In the genomic region with DNA sequence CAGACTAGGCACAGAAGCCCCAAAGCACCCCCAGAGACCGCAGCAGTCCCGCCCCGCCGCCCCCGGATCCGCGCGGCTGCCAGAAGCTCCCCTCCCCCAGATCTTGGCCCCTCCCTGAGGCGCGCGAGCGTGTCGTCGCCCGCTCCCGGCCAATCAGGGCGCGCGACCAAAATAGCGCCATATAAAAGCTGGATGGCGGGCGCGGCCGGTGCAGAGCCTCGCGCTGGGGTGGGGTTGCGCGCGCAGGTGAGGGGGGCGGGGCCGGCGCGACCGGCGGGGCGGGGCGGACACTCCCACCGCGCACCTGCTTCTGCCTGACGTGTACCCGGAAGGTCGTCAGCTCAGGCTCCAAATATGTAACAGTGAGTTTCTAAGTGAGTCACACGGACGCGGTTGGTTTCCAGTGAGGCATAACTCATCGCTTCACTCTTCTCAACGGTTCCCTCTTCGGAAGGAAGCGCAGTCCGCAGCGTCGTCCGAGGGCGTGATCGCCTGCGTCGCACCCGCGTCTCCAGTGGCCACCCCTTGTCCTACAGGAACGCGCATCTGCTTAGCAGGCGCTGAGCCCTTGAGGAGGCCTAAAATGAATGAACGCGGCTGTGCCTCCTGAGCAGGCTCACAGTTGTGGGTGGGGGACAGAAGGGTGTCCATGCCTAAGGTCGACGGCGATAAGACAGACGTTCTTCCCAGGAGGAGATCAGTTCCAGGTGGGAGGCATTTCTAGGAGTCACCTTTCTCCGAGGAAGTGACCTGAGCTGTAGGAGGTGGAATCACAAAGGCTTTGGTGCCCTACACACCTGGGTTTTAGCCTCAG, we compare ENCODE assay signal across 1 cellular context.
TF ChIP-seq lines count a peak whose summit lies in the region.

No MANE protein-coding gene starts in this region.

TF ChIP-seq in GM12878, 131 proteins besides CTCF, POLR2A, EP300 and RAD21 (continued from another document and continues in another):
- TF ChIP-seq EZH2 (IDR thresholded peaks at IDR 0.05; ENCODE audit: borderline replicate concordance, control insufficient read depth, low read depth, low read length) (no peak), DPF2 (IDR thresholded peaks at IDR 0.05) (peak; percentile 83; the same call in 1 of the 2 replicates), HDAC2 (IDR thresholded peaks at IDR 0.05) (no peak), ETV6 (conservative IDR thresholded peaks at IDR 0.05 in 1 of 2, IDR thresholded peaks at IDR 0.05 in 1 of 2; ENCODE audit: borderline replicate concordance in 1 of 2, low read depth in 1 of 2) (peak in 1 of 2 experiments; percentile 87; a peak in 2 of 4 replicates), STAT1 (conservative IDR thresholded peaks at IDR 0.05) (0 out of 2 replicates have a peak, but pooled peaks have one; percentile 55), NRF1 (conservative IDR thresholded peaks at IDR 0.05; ENCODE audit: low read depth, low read length) (0 out of 2 replicates have a peak, but pooled peaks have one; percentile 18), TCF12 (IDR thresholded peaks at IDR 0.05; ENCODE audit: low read depth, low read length) (peak; percentile 56; the same call in 1 of the 2 replicates), KLF5 (IDR thresholded peaks at IDR 0.05; ENCODE audit: partially characterized antibody) (peak; percentile 91), CHD1 (IDR thresholded peaks at IDR 0.05; ENCODE audit: low read depth, low read length) (no peak), SREBF2 (IDR thresholded peaks at IDR 0.05; ENCODE audit: low read length) (no peak), GATAD2B (conservative IDR thresholded peaks at IDR 0.05; ENCODE audit: low read depth) (peak; percentile 57; the same call in 1 of the 2 replicates), CBX3 (IDR thresholded peaks at IDR 0.05; ENCODE audit: borderline replicate concordance, low read depth) (no peak), CHD2 (IDR thresholded peaks at IDR 0.05; ENCODE audit: borderline replicate concordance, low read depth, low read length) (peak; percentile 68; the same call in 1 of the 2 replicates), JUNB (IDR thresholded peaks at IDR 0.05) (peak; percentile 79), IKZF1 (conservative IDR thresholded peaks at IDR 0.05) (peak; percentile 92), SMAD1 (IDR thresholded peaks at IDR 0.05; ENCODE audit: low read depth, partially characterized antibody) (peak; percentile 61), SUZ12 (IDR thresholded peaks at IDR 0.05; ENCODE audit: unreplicated experiment) (no peak), RCOR1 (conservative IDR thresholded peaks at IDR 0.05; ENCODE audit: low read depth, low read length) (no peak), RELA (IDR thresholded peaks at IDR 0.05; ENCODE audit: borderline replicate concordance, partially characterized antibody) (peak; percentile 10), MYB (IDR thresholded peaks at IDR 0.05; ENCODE audit: borderline replicate concordance, low read depth, low read length) (peak; percentile 58; the same call in 1 of the 2 replicates), STAT3 (IDR thresholded peaks at IDR 0.05; ENCODE audit: low read depth, low read length) (no peak), YY1 (IDR thresholded peaks at IDR 0.05; ENCODE audit: low read depth, low read length) (no peak), CBFB (IDR thresholded peaks at IDR 0.05; ENCODE audit: low read depth) (peak; percentile 41; the same call in 1 of the 2 replicates), YBX1 (IDR thresholded peaks at IDR 0.05) (no peak), ZBED1 (IDR thresholded peaks at IDR 0.05; ENCODE audit: borderline replicate concordance) (no peak; the same call in 1 of the 2 replicates), NFIC (IDR thresholded peaks at IDR 0.05; ENCODE audit: low read depth, low read length) (no peak), GABPA (IDR thresholded peaks at IDR 0.05; ENCODE audit: low read depth) (no peak; the same call in 1 of the 2 replicates), HDAC6 (IDR thresholded peaks at IDR 0.05; ENCODE audit: unreplicated experiment) (no peak), FOS (IDR thresholded peaks at IDR 0.05; ENCODE audit: borderline replicate concordance, extremely low read depth, insufficient read length) (no peak), IRF4 (IDR thresholded peaks at IDR 0.05; ENCODE audit: low read depth, low read length) (peak; percentile 41; the same call in 1 of the 2 replicates)
- TF ChIP-seq, protein P1, sequence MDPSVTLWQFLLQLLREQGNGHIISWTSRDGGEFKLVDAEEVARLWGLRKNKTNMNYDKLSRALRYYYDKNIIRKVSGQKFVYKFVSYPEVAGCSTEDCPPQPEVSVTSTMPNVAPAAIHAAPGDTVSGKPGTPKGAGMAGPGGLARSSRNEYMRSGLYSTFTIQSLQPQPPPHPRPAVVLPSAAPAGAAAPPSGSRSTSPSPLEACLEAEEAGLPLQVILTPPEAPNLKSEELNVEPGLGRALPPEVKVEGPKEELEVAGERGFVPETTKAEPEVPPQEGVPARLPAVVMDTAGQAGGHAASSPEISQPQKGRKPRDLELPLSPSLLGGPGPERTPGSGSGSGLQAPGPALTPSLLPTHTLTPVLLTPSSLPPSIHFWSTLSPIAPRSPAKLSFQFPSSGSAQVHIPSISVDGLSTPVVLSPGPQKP (IDR thresholded peaks at IDR 0.05; ENCODE audit: low read depth, low read length) = peak; percentile 91
- TF ChIP-seq, protein P2, sequence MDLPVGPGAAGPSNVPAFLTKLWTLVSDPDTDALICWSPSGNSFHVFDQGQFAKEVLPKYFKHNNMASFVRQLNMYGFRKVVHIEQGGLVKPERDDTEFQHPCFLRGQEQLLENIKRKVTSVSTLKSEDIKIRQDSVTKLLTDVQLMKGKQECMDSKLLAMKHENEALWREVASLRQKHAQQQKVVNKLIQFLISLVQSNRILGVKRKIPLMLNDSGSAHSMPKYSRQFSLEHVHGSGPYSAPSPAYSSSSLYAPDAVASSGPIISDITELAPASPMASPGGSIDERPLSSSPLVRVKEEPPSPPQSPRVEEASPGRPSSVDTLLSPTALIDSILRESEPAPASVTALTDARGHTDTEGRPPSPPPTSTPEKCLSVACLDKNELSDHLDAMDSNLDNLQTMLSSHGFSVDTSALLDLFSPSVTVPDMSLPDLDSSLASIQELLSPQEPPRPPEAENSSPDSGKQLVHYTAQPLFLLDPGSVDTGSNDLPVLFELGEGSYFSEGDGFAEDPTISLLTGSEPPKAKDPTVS (IDR thresholded peaks at IDR 0.05; ENCODE audit: low read depth, low read length) = no peak
- TF ChIP-seq, protein P3, sequence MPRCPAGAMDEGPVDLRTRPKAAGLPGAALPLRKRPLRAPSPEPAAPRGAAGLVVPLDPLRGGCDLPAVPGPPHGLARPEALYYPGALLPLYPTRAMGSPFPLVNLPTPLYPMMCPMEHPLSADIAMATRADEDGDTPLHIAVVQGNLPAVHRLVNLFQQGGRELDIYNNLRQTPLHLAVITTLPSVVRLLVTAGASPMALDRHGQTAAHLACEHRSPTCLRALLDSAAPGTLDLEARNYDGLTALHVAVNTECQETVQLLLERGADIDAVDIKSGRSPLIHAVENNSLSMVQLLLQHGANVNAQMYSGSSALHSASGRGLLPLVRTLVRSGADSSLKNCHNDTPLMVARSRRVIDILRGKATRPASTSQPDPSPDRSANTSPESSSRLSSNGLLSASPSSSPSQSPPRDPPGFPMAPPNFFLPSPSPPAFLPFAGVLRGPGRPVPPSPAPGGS (IDR thresholded peaks at IDR 0.05; ENCODE audit: borderline replicate concordance, insufficient read depth, low read depth, low read length, poor library complexity, severe bottlenecking) = no peak
- TF ChIP-seq, protein P4, sequence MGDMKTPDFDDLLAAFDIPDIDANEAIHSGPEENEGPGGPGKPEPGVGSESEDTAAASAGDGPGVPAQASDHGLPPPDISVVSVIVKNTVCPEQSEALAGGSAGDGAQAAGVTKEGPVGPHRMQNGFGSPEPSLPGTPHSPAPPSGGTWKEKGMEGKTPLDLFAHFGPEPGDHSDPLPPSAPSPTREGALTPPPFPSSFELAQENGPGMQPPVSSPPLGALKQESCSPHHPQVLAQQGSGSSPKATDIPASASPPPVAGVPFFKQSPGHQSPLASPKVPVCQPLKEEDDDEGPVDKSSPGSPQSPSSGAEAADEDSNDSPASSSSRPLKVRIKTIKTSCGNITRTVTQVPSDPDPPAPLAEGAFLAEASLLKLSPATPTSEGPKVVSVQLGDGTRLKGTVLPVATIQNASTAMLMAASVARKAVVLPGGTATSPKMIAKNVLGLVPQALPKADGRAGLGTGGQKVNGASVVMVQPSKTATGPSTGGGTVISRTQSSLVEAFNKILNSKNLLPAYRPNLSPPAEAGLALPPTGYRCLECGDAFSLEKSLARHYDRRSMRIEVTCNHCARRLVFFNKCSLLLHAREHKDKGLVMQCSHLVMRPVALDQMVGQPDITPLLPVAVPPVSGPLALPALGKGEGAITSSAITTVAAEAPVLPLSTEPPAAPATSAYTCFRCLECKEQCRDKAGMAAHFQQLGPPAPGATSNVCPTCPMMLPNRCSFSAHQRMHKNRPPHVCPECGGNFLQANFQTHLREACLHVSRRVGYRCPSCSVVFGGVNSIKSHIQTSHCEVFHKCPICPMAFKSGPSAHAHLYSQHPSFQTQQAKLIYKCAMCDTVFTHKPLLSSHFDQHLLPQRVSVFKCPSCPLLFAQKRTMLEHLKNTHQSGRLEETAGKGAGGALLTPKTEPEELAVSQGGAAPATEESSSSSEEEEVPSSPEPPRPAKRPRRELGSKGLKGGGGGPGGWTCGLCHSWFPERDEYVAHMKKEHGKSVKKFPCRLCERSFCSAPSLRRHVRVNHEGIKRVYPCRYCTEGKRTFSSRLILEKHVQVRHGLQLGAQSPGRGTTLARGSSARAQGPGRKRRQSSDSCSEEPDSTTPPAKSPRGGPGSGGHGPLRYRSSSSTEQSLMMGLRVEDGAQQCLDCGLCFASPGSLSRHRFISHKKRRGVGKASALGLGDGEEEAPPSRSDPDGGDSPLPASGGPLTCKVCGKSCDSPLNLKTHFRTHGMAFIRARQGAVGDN (IDR thresholded peaks at IDR 0.05) = peak; percentile 97
- TF ChIP-seq, protein P5, sequence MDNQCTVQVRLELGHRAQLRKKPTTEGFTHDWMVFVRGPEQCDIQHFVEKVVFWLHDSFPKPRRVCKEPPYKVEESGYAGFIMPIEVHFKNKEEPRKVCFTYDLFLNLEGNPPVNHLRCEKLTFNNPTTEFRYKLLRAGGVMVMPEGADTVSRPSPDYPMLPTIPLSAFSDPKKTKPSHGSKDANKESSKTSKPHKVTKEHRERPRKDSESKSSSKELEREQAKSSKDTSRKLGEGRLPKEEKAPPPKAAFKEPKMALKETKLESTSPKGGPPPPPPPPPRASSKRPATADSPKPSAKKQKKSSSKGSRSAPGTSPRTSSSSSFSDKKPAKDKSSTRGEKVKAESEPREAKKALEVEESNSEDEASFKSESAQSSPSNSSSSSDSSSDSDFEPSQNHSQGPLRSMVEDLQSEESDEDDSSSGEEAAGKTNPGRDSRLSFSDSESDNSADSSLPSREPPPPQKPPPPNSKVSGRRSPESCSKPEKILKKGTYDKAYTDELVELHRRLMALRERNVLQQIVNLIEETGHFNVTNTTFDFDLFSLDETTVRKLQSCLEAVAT (IDR thresholded peaks at IDR 0.05) = peak; percentile 89
- TF ChIP-seq, protein P6, sequence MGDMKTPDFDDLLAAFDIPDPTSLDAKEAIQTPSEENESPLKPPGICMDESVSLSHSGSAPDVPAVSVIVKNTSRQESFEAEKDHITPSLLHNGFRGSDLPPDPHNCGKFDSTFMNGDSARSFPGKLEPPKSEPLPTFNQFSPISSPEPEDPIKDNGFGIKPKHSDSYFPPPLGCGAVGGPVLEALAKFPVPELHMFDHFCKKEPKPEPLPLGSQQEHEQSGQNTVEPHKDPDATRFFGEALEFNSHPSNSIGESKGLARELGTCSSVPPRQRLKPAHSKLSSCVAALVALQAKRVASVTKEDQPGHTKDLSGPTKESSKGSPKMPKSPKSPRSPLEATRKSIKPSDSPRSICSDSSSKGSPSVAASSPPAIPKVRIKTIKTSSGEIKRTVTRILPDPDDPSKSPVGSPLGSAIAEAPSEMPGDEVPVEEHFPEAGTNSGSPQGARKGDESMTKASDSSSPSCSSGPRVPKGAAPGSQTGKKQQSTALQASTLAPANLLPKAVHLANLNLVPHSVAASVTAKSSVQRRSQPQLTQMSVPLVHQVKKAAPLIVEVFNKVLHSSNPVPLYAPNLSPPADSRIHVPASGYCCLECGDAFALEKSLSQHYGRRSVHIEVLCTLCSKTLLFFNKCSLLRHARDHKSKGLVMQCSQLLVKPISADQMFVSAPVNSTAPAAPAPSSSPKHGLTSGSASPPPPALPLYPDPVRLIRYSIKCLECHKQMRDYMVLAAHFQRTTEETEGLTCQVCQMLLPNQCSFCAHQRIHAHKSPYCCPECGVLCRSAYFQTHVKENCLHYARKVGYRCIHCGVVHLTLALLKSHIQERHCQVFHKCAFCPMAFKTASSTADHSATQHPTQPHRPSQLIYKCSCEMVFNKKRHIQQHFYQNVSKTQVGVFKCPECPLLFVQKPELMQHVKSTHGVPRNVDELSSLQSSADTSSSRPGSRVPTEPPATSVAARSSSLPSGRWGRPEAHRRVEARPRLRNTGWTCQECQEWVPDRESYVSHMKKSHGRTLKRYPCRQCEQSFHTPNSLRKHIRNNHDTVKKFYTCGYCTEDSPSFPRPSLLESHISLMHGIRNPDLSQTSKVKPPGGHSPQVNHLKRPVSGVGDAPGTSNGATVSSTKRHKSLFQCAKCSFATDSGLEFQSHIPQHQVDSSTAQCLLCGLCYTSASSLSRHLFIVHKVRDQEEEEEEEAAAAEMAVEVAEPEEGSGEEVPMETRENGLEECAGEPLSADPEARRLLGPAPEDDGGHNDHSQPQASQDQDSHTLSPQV (IDR thresholded peaks at IDR 0.05) = peak; percentile 90; the same call in 1 of the 2 replicates
- TF ChIP-seq, protein P7, sequence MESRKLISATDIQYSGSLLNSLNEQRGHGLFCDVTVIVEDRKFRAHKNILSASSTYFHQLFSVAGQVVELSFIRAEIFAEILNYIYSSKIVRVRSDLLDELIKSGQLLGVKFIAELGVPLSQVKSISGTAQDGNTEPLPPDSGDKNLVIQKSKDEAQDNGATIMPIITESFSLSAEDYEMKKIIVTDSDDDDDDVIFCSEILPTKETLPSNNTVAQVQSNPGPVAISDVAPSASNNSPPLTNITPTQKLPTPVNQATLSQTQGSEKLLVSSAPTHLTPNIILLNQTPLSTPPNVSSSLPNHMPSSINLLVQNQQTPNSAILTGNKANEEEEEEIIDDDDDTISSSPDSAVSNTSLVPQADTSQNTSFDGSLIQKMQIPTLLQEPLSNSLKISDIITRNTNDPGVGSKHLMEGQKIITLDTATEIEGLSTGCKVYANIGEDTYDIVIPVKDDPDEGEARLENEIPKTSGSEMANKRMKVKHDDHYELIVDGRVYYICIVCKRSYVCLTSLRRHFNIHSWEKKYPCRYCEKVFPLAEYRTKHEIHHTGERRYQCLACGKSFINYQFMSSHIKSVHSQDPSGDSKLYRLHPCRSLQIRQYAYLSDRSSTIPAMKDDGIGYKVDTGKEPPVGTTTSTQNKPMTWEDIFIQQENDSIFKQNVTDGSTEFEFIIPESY (IDR thresholded peaks at IDR 0.05) = no peak
- TF ChIP-seq, protein P8, sequence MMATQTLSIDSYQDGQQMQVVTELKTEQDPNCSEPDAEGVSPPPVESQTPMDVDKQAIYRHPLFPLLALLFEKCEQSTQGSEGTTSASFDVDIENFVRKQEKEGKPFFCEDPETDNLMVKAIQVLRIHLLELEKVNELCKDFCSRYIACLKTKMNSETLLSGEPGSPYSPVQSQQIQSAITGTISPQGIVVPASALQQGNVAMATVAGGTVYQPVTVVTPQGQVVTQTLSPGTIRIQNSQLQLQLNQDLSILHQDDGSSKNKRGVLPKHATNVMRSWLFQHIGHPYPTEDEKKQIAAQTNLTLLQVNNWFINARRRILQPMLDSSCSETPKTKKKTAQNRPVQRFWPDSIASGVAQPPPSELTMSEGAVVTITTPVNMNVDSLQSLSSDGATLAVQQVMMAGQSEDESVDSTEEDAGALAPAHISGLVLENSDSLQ (IDR thresholded peaks at IDR 0.05) = peak; percentile 64
